In genomic region chr17:63477471-63478440, GRCh38 we compare ENCODE assay signal across 9 cellular contexts. TPM values are rescaled to one million over a fixed set of nuclear protein-coding genes. Genes with fewer than 3 reads are reported as not detected.
DNase-seq lines count a peak whose midpoint lies in the region; ATAC-seq, FAIRE-seq and TF ChIP-seq lines count a peak whose summit lies in the region.
"Had no signal": no experiment of that assay in that cellular context is flagged by ENCODE, and none has a peak within 500 bp of the region (broad histone marks: within the 10 kb centered on the region; RNA-seq: fewer than 3 reads in every experiment).

No MANE protein-coding gene starts in this region.

- H3K27ac Mint-ChIP-seq in IgD-negative memory B cell (peak overlapping the region in 1 of 3 donors; percentile 65), astrocyte (ENCODE audit: unreplicated experiment) (no peak overlapping the region)

- TF ChIP-seq RAD21 in HepG2 (CRISPR knock-in tag; IDR thresholded peaks at IDR 0.05), result no peak

- peaks cover 0 to 10% (median 0%) of the 10 kb centered on the region in 3 donors for H3K4me1 Mint-ChIP-seq in IgD-negative memory B cell
- H3K4me1 Mint-ChIP-seq in astrocyte (ENCODE audit: low read depth, unreplicated experiment), result no peaks in the 10 kb centered on the region

- ATAC-seq in HepG2 (no peak), upper lobe of right lung (peak; percentile 11)

- H4K20me1 ChIP-seq in astrocyte (ENCODE audit: insufficient read depth, low read length) (peaks cover 3% of the 10 kb centered on the region), HepG2 (ENCODE audit: insufficient read depth, low read length) (peaks cover 3% of the 10 kb centered on the region; the same call in 1 of the 2 replicates)

- no peak for TF ChIP-seq CTCF in astrocyte (IDR thresholded peaks at IDR 0.05; ENCODE audit: insufficient read depth, low read depth, low read length)
- no peak for TF ChIP-seq CTCF in HepG2 (CRISPR knock-in tag; IDR thresholded peaks at IDR 0.05)
- TF ChIP-seq CTCF in upper lobe of right lung (IDR thresholded peaks at IDR 0.05), result no peak

- H3K4me2 ChIP-seq in astrocyte (ENCODE audit: low read length), result peak overlapping the region; percentile 86
- H3K4me2 ChIP-seq in HepG2 (ENCODE audit: low read depth, low read length), result peak overlapping the region; percentile 86

- intact Hi-C loops in HepG2 (cut with micrococcal nuclease; ENCODE audit: unreplicated experiment) (loop anchor here (2.0 kb wide), 2 partner anchors 31 to 135 kb away; partner anchors contain the start of gene CYB561), upper lobe of right lung (cut with DNase I) (loop anchor here (5.0 kb wide), 1 partner anchor 35 kb away; no protein-coding TSS in a partner anchor)

- H3K9ac ChIP-seq in astrocyte (ENCODE audit: low read length), result no peak overlapping the region
- no peak overlapping the region for H3K9ac ChIP-seq in HepG2 (ENCODE audit: insufficient read depth, low read depth, low read length)

- peak; percentile 76 for DNase-seq in DMS53 (lab: John Stamatoyannopoulos, UW)
- DNase-seq in astrocyte (ENCODE audit: low read depth), result no peak
- no peak for DNase-seq in HepG2 (ENCODE audit: low spot score)
- no peak for DNase-seq in upper lobe of right lung
- DNase-seq in H54 (ENCODE audit: insufficient read length, low spot score), result no peak
- DNase-seq in NOMO-1 treated with DMSO at 0.1 percent for 48 hours (lab: John Stamatoyannopoulos, UW; ENCODE audit: unreplicated experiment), result no peak
- no peak for DNase-seq in MV-4-11 (lab: John Stamatoyannopoulos, UW)

- FAIRE-seq in astrocyte (lab: Jason Lieb, UNC) (no peak), HepG2 (lab: Jason Lieb, UNC) (no peak), H54 (lab: Jason Lieb, UNC) (no peak)

- peak overlapping the region in 3 of 4 donors; percentile 75 to 92 (median 79) for H3K4me3 Mint-ChIP-seq in IgD-negative memory B cell
- peak overlapping the region; percentile 85 for H3K4me3 Mint-ChIP-seq in astrocyte (ENCODE audit: unreplicated experiment)

- H3K4me3 ChIP-seq in astrocyte (ENCODE audit: insufficient read depth, low read depth, low read length) (peak overlapping the region; percentile 25), HepG2 (replicated peaks in 1 of 3; ENCODE audit: insufficient read depth in 1 of 3, low read depth in 2 of 3, low read length in 3 of 3) (peak overlapping the region in 1 of 3 experiments; percentile 68; a peak in 2 of 6 replicates), upper lobe of right lung (peak overlapping the region; percentile 51)

- H3K27ac ChIP-seq in astrocyte (ENCODE audit: low read depth, low read length), result no peak overlapping the region
- H3K27ac ChIP-seq in HepG2 (ENCODE audit: extremely low read length, insufficient read depth, low read length), result no peak overlapping the region
- no peak overlapping the region for H3K27ac ChIP-seq in upper lobe of right lung

- POLR2A ChIA-PET in HepG2 (lab: Yijun Ruan, JAX), result interaction anchor here (0.6 to 0.9 kb wide), 2 partner anchors 19 to 53 kb away, joined by 3 to 4 read pairs; no protein-coding TSS in a partner anchor

- H3K27me3 Mint-ChIP-seq in IgD-negative memory B cell, result peaks cover 24% of the 10 kb centered on the region
- H3K27me3 Mint-ChIP-seq in astrocyte (ENCODE audit: low read depth, unreplicated experiment), result peaks cover 47% of the 10 kb centered on the region

- H3K9me3 ChIP-seq in astrocyte (ENCODE audit: insufficient read depth, low read depth, low read length), result no peaks in the 10 kb centered on the region
- no peaks in the 10 kb centered on the region for H3K9me3 ChIP-seq in HepG2 (ENCODE audit: low read length)
- H3K9me3 ChIP-seq in upper lobe of right lung, result no peaks in the 10 kb centered on the region

- no peak for TF ChIP-seq POLR2A in HepG2 (IDR thresholded peaks at IDR 0.05; ENCODE audit: insufficient read depth in 1 of 2, low read depth in 2 of 2, low read length in 2 of 2)
- no peak for TF ChIP-seq POLR2A in H54 (IDR thresholded peaks at IDR 0.05; ENCODE audit: low read depth, low read length)

- WGBS in HepG2 (ENCODE audit: low lambda C conversion rate), result 27% methylated on average over 22 of the region's 45 CpGs

- no TSS peak for BruUV-seq in HepG2 (replicated peaks; lab: Mats Ljungman, UMichigan)

- in situ Hi-C loops in HepG2 (cut with HindIII; ENCODE audit: extremely low pct_ligation_motif_present, low pct_unique_long_range_greater_than_20kb), result loop anchor here (5.0 kb wide), 1 partner anchor 55 kb away; no protein-coding TSS in a partner anchor

- no peaks in the 10 kb centered on the region for H3K79me2 ChIP-seq in astrocyte (ENCODE audit: insufficient read depth, low read length)
- H3K79me2 ChIP-seq in HepG2 (ENCODE audit: insufficient read depth, low read length), result no peaks in the 10 kb centered on the region

- H3K4me1 ChIP-seq in astrocyte (ENCODE audit: insufficient read depth, low read length), result peaks cover 24% of the 10 kb centered on the region
- peaks cover 28% of the 10 kb centered on the region for H3K4me1 ChIP-seq in HepG2 (ENCODE audit: insufficient read depth, low read length)
- peaks cover 32% of the 10 kb centered on the region for H3K4me1 ChIP-seq in upper lobe of right lung

- TF ChIP-seq EP300 in HepG2 (IDR thresholded peaks at IDR 0.05; ENCODE audit: low read depth in 2 of 2, low read length in 2 of 2) (no peak), HepG2 (CRISPR knock-in tag; IDR thresholded peaks at IDR 0.05; ENCODE audit: borderline replicate concordance) (no peak)

- H3K27me3 ChIP-seq in astrocyte (ENCODE audit: insufficient read depth, low read length), result peaks cover 6% of the 10 kb centered on the region
- H3K27me3 ChIP-seq in HepG2 (ENCODE audit: control insufficient read depth in 1 of 2, insufficient read depth in 2 of 2, low read length in 2 of 2), result peaks cover 27 to 80% of the 10 kb centered on the region in 2 experiments
- H3K27me3 ChIP-seq in upper lobe of right lung, result peaks cover 16% of the 10 kb centered on the region

- peaks cover 0 to 2% (median 0%) of the 10 kb centered on the region in 3 donors for H3K9me3 Mint-ChIP-seq in IgD-negative memory B cell
- peaks cover 2% of the 10 kb centered on the region for H3K9me3 Mint-ChIP-seq in astrocyte (ENCODE audit: unreplicated experiment)

- H3K36me3 ChIP-seq in astrocyte (ENCODE audit: insufficient read depth, low read length), result no peaks in the 10 kb centered on the region
- H3K36me3 ChIP-seq in HepG2 (replicated peaks in 1 of 2; ENCODE audit: control insufficient read depth in 1 of 2, insufficient read depth in 2 of 2, low read length in 2 of 2), result no peaks in the 10 kb centered on the region
- H3K36me3 ChIP-seq in upper lobe of right lung, result no peaks in the 10 kb centered on the region

- CTCF ChIA-PET in HepG2 (lab: Yijun Ruan, JAX; ENCODE audit: low intra/inter-chr PET ratio, low total read pairs), result interaction anchor here (0.7 to 5.3 kb wide), 5 partner anchors 42 to 135 kb away, joined by 3 to 53 read pairs (median 5); no protein-coding TSS in a partner anchor

- H3K36me3 Mint-ChIP-seq in IgD-negative memory B cell, result no peaks in the 10 kb centered on the region
- H3K36me3 Mint-ChIP-seq in astrocyte (ENCODE audit: low read depth, unreplicated experiment), result no peaks in the 10 kb centered on the region

- H2AFZ ChIP-seq in astrocyte (ENCODE audit: low read depth, low read length), result peak overlapping the region; percentile 32
- no peak overlapping the region for H2AFZ ChIP-seq in HepG2 (ENCODE audit: low read length)

RNA-seq across cellular contexts. Expression of gene ACE, which starts 0.9 kb away (rescaled TPM):
- 2.0 TPM for polyA plus RNA-seq in IgD-negative memory B cell
- 0.87 and 1.0 TPM in 2 replicates for total RNA-seq in astrocyte
- 0.13 TPM in 1 of 2 replicates, not detected in the other for total RNA-seq in HepG2 (2016; rRNA removed; fragmentation: Illumina TruSeq; extraction: Trizol)
- not detected in 2 replicates for total RNA-seq in HepG2 (2016; cell fraction: cytosol; rRNA removed; fragmentation: Illumina TruSeq; extraction: Trizol; ENCODE audit: low read depth)
- 0.15 TPM in 1 of 2 replicates, not detected in the other for total RNA-seq in HepG2 (2016; cell fraction: insoluble cytoplasmic fraction; rRNA removed; fragmentation: Illumina TruSeq; extraction: Trizol)
- not detected in 2 replicates for total RNA-seq in HepG2 (2016; cell fraction: membrane; rRNA removed; fragmentation: Illumina TruSeq; extraction: Trizol)
- not detected in 2 replicates for total RNA-seq in HepG2 (2016; cell fraction: nucleus; rRNA removed; fragmentation: Illumina TruSeq; extraction: Trizol)
- polyA plus RNA-seq in HepG2 (2011; rRNA removed), result 0.03 and 0.08 TPM in 2 replicates
- polyA plus RNA-seq in HepG2 (2011; cell fraction: cytosol; rRNA removed), result 0.05 TPM in 1 of 2 replicates, not detected in the other
- polyA plus RNA-seq in HepG2 (2011; cell fraction: nucleus; rRNA removed), result 0.09 and 0.11 TPM in 2 replicates
- polyA plus RNA-seq in HepG2 (2012), result 0.13 and 0.23 TPM in 2 replicates
- not detected in 2 replicates for polyA plus RNA-seq in HepG2 (2016; cell fraction: cytosol; fragmentation: Illumina TruSeq; extraction: Trizol; ENCODE audit: low read depth)
- polyA plus RNA-seq in HepG2 (2016; cell fraction: insoluble cytoplasmic fraction; fragmentation: Illumina TruSeq; extraction: Trizol; ENCODE audit: low read depth), result not detected in 2 replicates
- not detected in 2 replicates for polyA plus RNA-seq in HepG2 (2016; cell fraction: membrane; fragmentation: Illumina TruSeq; extraction: Trizol; ENCODE audit: low read depth)
- 0.56 TPM in 1 of 2 replicates, not detected in the other for polyA plus RNA-seq in HepG2 (2016; cell fraction: nucleus; fragmentation: Illumina TruSeq; extraction: Trizol; ENCODE audit: insufficient read depth, low read depth)
- 0.37 TPM in 1 of 2 replicates, not detected in the other for polyA minus RNA-seq in HepG2 (2011; rRNA and poly(A)+ RNA removed; ENCODE audit: low replicate concordance)
- polyA minus RNA-seq in HepG2 (2011; cell fraction: cytosol; rRNA and poly(A)+ RNA removed), result not detected in 2 replicates
- polyA minus RNA-seq in HepG2 (2011; cell fraction: nucleus; rRNA and poly(A)+ RNA removed), result 0.26 TPM in 1 of 2 replicates, not detected in the other
- total RNA-seq in upper lobe of right lung, result 64.1 TPM

RNA-seq across cellular contexts. Expression of gene CYB561, which starts 31.6 kb away (rescaled TPM):
- polyA plus RNA-seq in IgD-negative memory B cell, result 1.5 TPM
- 8.1 and 8.3 TPM in 2 replicates for total RNA-seq in astrocyte
- total RNA-seq in HepG2 (2016; rRNA removed; fragmentation: Illumina TruSeq; extraction: Trizol), result 3.1 and 6.7 TPM in 2 replicates
- total RNA-seq in HepG2 (2016; cell fraction: cytosol; rRNA removed; fragmentation: Illumina TruSeq; extraction: Trizol; ENCODE audit: low read depth), result 2.0 TPM in 2 replicates
- 3.7 and 6.3 TPM in 2 replicates for total RNA-seq in HepG2 (2016; cell fraction: insoluble cytoplasmic fraction; rRNA removed; fragmentation: Illumina TruSeq; extraction: Trizol)
- 5.5 and 6.5 TPM in 2 replicates for total RNA-seq in HepG2 (2016; cell fraction: membrane; rRNA removed; fragmentation: Illumina TruSeq; extraction: Trizol)
- total RNA-seq in HepG2 (2016; cell fraction: nucleus; rRNA removed; fragmentation: Illumina TruSeq; extraction: Trizol), result 3.5 and 4.9 TPM in 2 replicates
- polyA plus RNA-seq in HepG2 (2011; rRNA removed), result 1.5 and 1.6 TPM in 2 replicates
- 1.1 and 1.3 TPM in 2 replicates for polyA plus RNA-seq in HepG2 (2011; cell fraction: cytosol; rRNA removed)
- polyA plus RNA-seq in HepG2 (2011; cell fraction: nucleus; rRNA removed), result 2.1 and 2.4 TPM in 2 replicates
- 1.1 and 1.3 TPM in 2 replicates for polyA plus RNA-seq in HepG2 (2012)
- polyA plus RNA-seq in HepG2 (2016; cell fraction: cytosol; fragmentation: Illumina TruSeq; extraction: Trizol; ENCODE audit: low read depth), result 1.9 and 2.3 TPM in 2 replicates
- 3.5 and 4.0 TPM in 2 replicates for polyA plus RNA-seq in HepG2 (2016; cell fraction: insoluble cytoplasmic fraction; fragmentation: Illumina TruSeq; extraction: Trizol; ENCODE audit: low read depth)
- 4.5 and 4.6 TPM in 2 replicates for polyA plus RNA-seq in HepG2 (2016; cell fraction: membrane; fragmentation: Illumina TruSeq; extraction: Trizol; ENCODE audit: low read depth)
- 9.1 TPM in 2 replicates for polyA plus RNA-seq in HepG2 (2016; cell fraction: nucleus; fragmentation: Illumina TruSeq; extraction: Trizol; ENCODE audit: insufficient read depth, low read depth)
- polyA minus RNA-seq in HepG2 (2011; rRNA and poly(A)+ RNA removed; ENCODE audit: low replicate concordance), result 10.1 and 69.6 TPM in 2 replicates
- polyA minus RNA-seq in HepG2 (2011; cell fraction: cytosol; rRNA and poly(A)+ RNA removed), result 1.1 TPM in 2 replicates
- 1.4 and 2.6 TPM in 2 replicates for polyA minus RNA-seq in HepG2 (2011; cell fraction: nucleus; rRNA and poly(A)+ RNA removed)
- 55.5 TPM for total RNA-seq in upper lobe of right lung

RNA-seq across cellular contexts. Expression of gene KCNH6, which starts 45.4 kb away (rescaled TPM):
- polyA plus RNA-seq in IgD-negative memory B cell (not detected), HepG2 (2011; rRNA removed) (0.05 and 0.18 TPM in 2 replicates)
- total RNA-seq in astrocyte (not detected in 2 replicates), HepG2 (2016; rRNA removed; fragmentation: Illumina TruSeq; extraction: Trizol) (0.08 and 0.18 TPM in 2 replicates), upper lobe of right lung (not detected)
- not detected in 2 replicates for total RNA-seq in HepG2 (2016; cell fraction: cytosol; rRNA removed; fragmentation: Illumina TruSeq; extraction: Trizol; ENCODE audit: low read depth)
- 0.09 TPM in 1 of 2 replicates, not detected in the other for total RNA-seq in HepG2 (2016; cell fraction: insoluble cytoplasmic fraction; rRNA removed; fragmentation: Illumina TruSeq; extraction: Trizol)
- total RNA-seq in HepG2 (2016; cell fraction: membrane; rRNA removed; fragmentation: Illumina TruSeq; extraction: Trizol), result 0.09 and 0.10 TPM in 2 replicates
- 0.13 TPM in 1 of 2 replicates, not detected in the other for total RNA-seq in HepG2 (2016; cell fraction: nucleus; rRNA removed; fragmentation: Illumina TruSeq; extraction: Trizol)
- 0.04 and 0.06 TPM in 2 replicates for polyA plus RNA-seq in HepG2 (2011; cell fraction: cytosol; rRNA removed)
- 0.19 and 0.45 TPM in 2 replicates for polyA plus RNA-seq in HepG2 (2011; cell fraction: nucleus; rRNA removed)
- 0.15 and 0.44 TPM in 2 replicates for polyA plus RNA-seq in HepG2 (2012)
- 0.05 and 0.06 TPM in 2 replicates for polyA plus RNA-seq in HepG2 (2016; cell fraction: cytosol; fragmentation: Illumina TruSeq; extraction: Trizol; ENCODE audit: low read depth)
- 0.05 TPM in 1 of 2 replicates, not detected in the other for polyA plus RNA-seq in HepG2 (2016; cell fraction: insoluble cytoplasmic fraction; fragmentation: Illumina TruSeq; extraction: Trizol; ENCODE audit: low read depth)
- polyA plus RNA-seq in HepG2 (2016; cell fraction: membrane; fragmentation: Illumina TruSeq; extraction: Trizol; ENCODE audit: low read depth), result 0.06 and 0.10 TPM in 2 replicates
- 0.12 and 0.29 TPM in 2 replicates for polyA plus RNA-seq in HepG2 (2016; cell fraction: nucleus; fragmentation: Illumina TruSeq; extraction: Trizol; ENCODE audit: insufficient read depth, low read depth)
- polyA minus RNA-seq in HepG2 (2011; rRNA and poly(A)+ RNA removed; ENCODE audit: low replicate concordance), result 0.08 TPM in 1 of 2 replicates, not detected in the other
- not detected in 2 replicates for polyA minus RNA-seq in HepG2 (2011; cell fraction: cytosol; rRNA and poly(A)+ RNA removed)
- 0.13 and 0.25 TPM in 2 replicates for polyA minus RNA-seq in HepG2 (2011; cell fraction: nucleus; rRNA and poly(A)+ RNA removed)
- total RNA-seq: M059J had no signal

Comparison
In these comparisons a context has a peak if more than half of its experiments do, and no peak if none do; other contexts are left out.
1. RNA of gene ACE, which starts 0.9 kb away (total RNA-seq): 64.1 TPM in upper lobe of right lung (single experiment); 0.87 to 1.0 TPM in astrocyte and 0.13 to 0.15 TPM in HepG2; every median in the first group is over 10 times any median in the second.